Comparison of ENCODE assay signal across 9 cellular contexts in the genomic region with DNA sequence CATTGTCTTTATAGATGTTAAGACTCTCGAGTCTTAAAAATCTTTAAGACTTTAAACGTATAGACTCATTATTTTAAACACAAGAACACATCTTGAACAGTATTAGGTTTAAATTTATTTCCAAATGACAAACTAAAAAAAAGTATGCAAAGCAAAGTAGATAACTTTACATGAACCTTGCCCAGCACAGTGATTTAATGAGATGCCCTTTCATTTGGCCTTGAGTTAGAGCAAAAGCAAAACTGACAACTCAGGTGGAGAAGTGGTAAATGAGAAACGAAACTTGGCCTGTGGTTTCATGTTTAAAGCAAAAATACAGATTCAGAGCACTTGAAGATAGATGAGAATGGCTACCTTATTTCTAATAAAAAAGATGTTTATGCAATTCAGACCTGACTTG. TPM values are rescaled to one million over a fixed set of nuclear protein-coding genes. Genes with fewer than 3 reads are reported as not detected.
A peak's percentile ranks its signal among the peaks of the same experiment; 100 is the strongest.
DNase-seq lines count a peak whose midpoint lies in the region; ATAC-seq and TF ChIP-seq lines count a peak whose summit lies in the region.
"Had no signal": no experiment of that assay in that cellular context is flagged by ENCODE, and none has a peak within 500 bp of the region (broad histone marks: within the 10 kb centered on the region; RNA-seq: fewer than 3 reads in every experiment).

No MANE protein-coding gene starts in this region.

- intact Hi-C loops in body of pancreas (cut with DNase I) (no loop called here), posterior vena cava (cut with DNase I) (no loop called here)

- H3K36me3 Mint-ChIP-seq in activated naive CD8-positive, alpha-beta T cell treated with anti-CD3 and anti-CD28 coated beads, Interleukin-2, amount 10 ng/mL, durations not matched to agents 7 days and 5 days, result peaks cover 28% of the 10 kb centered on the region

- peak; percentile 34 for ATAC-seq in GM18519 (IDR thresholded peaks at IDR 0.05; ENCODE audit: low FRiP score, unreplicated experiment)
- ATAC-seq in GM21515 (IDR thresholded peaks at IDR 0.05; ENCODE audit: unreplicated experiment), result peak; percentile 44
- peak; percentile 54 for ATAC-seq in HG03354 (IDR thresholded peaks at IDR 0.05; ENCODE audit: poor library complexity, severe bottlenecking, unreplicated experiment)
- ATAC-seq in activated naive CD8-positive, alpha-beta T cell treated with anti-CD3 and anti-CD28 coated beads, Interleukin-2, amount 10 ng/mL, durations not matched to agents 7 days and 5 days (ENCODE audit: low read depth), result peak; percentile 68
- no peak for ATAC-seq in body of pancreas

- no peak overlapping the region for H3K27ac ChIP-seq in body of pancreas

- TF ChIP-seq POLR2A in body of pancreas (IDR thresholded peaks at IDR 0.05), result no peak

- H3K27me3 ChIP-seq in body of pancreas, result no peaks in the 10 kb centered on the region

- no peaks in the 10 kb centered on the region for H3K27me3 Mint-ChIP-seq in activated naive CD8-positive, alpha-beta T cell treated with anti-CD3 and anti-CD28 coated beads, Interleukin-2, amount 10 ng/mL, durations not matched to agents 7 days and 5 days
- H3K27me3 Mint-ChIP-seq: progenitor cell of endocrine pancreas had no signal

- peak overlapping the region; percentile 57 for H3K4me3 Mint-ChIP-seq in activated naive CD8-positive, alpha-beta T cell treated with anti-CD3 and anti-CD28 coated beads, Interleukin-2, amount 10 ng/mL, durations not matched to agents 7 days and 5 days

- peak overlapping the region; percentile 85 for H3K27ac Mint-ChIP-seq in activated naive CD8-positive, alpha-beta T cell treated with anti-CD3 and anti-CD28 coated beads, Interleukin-2, amount 10 ng/mL, durations not matched to agents 7 days and 5 days
- H3K27ac Mint-ChIP-seq: progenitor cell of endocrine pancreas had no signal

- peaks cover 54% of the 10 kb centered on the region for H3K4me1 Mint-ChIP-seq in activated naive CD8-positive, alpha-beta T cell treated with anti-CD3 and anti-CD28 coated beads, Interleukin-2, amount 10 ng/mL, durations not matched to agents 7 days and 5 days

- 69 to 70% methylated on average over 3 of the region's 3 CpGs for WGBS in body of pancreas, 2 donors

- H3K4me1 ChIP-seq in body of pancreas, result no peaks in the 10 kb centered on the region

- no peak for TF ChIP-seq CTCF in body of pancreas (IDR thresholded peaks at IDR 0.05)

- no peaks in the 10 kb centered on the region for H3K9me3 ChIP-seq in body of pancreas

- DNase-seq in activated naive CD8-positive, alpha-beta T cell treated with anti-CD3 and anti-CD28 coated beads, Interleukin-2, amount 10 ng/mL, durations not matched to agents 7 days and 5 days, result no peak
- no peak for DNase-seq in activated CD8-positive, alpha-beta memory T cell treated with anti-CD3 and anti-CD28 coated beads, Interleukin-2, amount 50 U/mL, for 48 hours
- DNase-seq in ureter (ENCODE audit: low spot score) (no peak), body of pancreas (no peak), posterior vena cava (ENCODE audit: low spot score) (no peak)

- POLR2A ChIA-PET in activated naive CD8-positive, alpha-beta T cell treated with anti-CD3 and anti-CD28 coated beads, Interleukin-2, amount 10 ng/mL, durations not matched to agents 7 days and 5 days (lab: Charles Lee), result interaction anchor here (0.7 to 5.2 kb wide), 6 partner anchors 12 to 53 kb away, joined by 4 to 32 read pairs (median 20); a partner anchor contains a TSS

- no peak overlapping the region for H3K4me3 ChIP-seq in body of pancreas

- peaks cover 4% of the 10 kb centered on the region for H3K9me3 Mint-ChIP-seq in activated naive CD8-positive, alpha-beta T cell treated with anti-CD3 and anti-CD28 coated beads, Interleukin-2, amount 10 ng/mL, durations not matched to agents 7 days and 5 days

- no peaks in the 10 kb centered on the region for H3K36me3 ChIP-seq in body of pancreas (replicated peaks in 1 of 2; ENCODE audit: insufficient read depth in 1 of 2, low read depth in 2 of 2)

RNA-seq across cellular contexts. Expression of a gene that starts 8.6 kb away (rescaled TPM):
- 10 to 100 TPM; 40.6 to 44.1 TPM for total RNA-seq in activated naive CD8-positive, alpha-beta T cell treated with anti-CD3 and anti-CD28 coated beads, Interleukin-2, amount 10 ng/mL, durations not matched to agents 7 days and 5 days
- total RNA-seq in ureter, result 4.0 TPM
- total RNA-seq in body of pancreas, result not detected
- not detected for total RNA-seq in posterior vena cava
- total RNA-seq: progenitor cell of endocrine pancreas had no signal

RNA-seq across cellular contexts. Expression of a gene that starts 17.6 kb away (rescaled TPM):
- 100 to 1,000 TPM; 534 to 542 TPM for total RNA-seq in activated naive CD8-positive, alpha-beta T cell treated with anti-CD3 and anti-CD28 coated beads, Interleukin-2, amount 10 ng/mL, durations not matched to agents 7 days and 5 days
- 90.2 TPM for total RNA-seq in ureter
- 10 to 100 TPM; 38.1 to 65.6 TPM for total RNA-seq in body of pancreas
- 100 to 1,000 TPM; 105 to 114 TPM for total RNA-seq in posterior vena cava

RNA-seq across cellular contexts. Expression of a gene that starts 42.9 kb away (rescaled TPM):
- total RNA-seq in activated naive CD8-positive, alpha-beta T cell treated with anti-CD3 and anti-CD28 coated beads, Interleukin-2, amount 10 ng/mL, durations not matched to agents 7 days and 5 days, result not detected
- total RNA-seq in ureter (not detected), body of pancreas (not detected), posterior vena cava (not detected)
- total RNA-seq: progenitor cell of endocrine pancreas had no signal

RNA-seq across cellular contexts. Expression of a gene that starts 53.1 kb away (rescaled TPM):
- total RNA-seq in activated naive CD8-positive, alpha-beta T cell treated with anti-CD3 and anti-CD28 coated beads, Interleukin-2, amount 10 ng/mL, durations not matched to agents 7 days and 5 days, result 10 to 100 TPM; 51.1 to 52.2 TPM
- total RNA-seq in ureter, result 17.5 TPM
- total RNA-seq in body of pancreas, result 10 to 100 TPM; 14.8 to 25.4 TPM
- total RNA-seq in posterior vena cava, result 10 to 100 TPM; 12.2 to 12.7 TPM
